ENCODE assay signal across 15 cellular contexts in the genomic region with DNA sequence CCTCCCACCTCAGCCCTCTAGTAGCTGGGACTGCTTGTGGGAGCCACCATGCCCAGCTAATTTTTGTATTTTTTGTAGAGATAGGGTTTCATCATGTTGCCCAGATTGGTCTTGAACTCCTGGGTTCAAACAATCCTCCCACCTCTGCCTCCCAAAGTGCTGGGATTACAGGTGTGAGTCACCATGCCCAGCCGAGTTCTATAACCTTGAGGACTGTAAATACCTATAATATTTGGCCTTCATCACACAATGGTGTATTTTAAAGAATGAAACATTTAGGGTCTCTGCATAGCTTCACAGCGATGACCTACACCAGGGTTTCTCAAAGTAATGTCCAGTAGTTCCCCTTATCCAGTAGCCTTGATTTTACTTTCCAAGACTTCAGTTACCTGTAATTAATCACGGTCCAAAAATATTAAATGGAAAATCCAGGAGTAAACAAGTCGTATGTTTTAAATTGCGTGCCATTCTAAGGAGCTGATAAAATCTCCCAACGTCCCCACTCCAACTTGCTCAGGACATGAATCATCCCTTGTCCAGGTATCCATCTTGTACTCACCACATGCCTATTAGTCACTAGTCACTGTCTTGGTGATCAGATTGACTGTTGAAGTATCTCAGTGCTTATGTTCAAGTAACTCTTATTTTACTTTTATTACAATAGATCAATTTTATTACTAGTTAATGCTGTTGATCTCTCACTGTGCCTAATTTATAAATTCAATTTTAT.
DNase-seq lines count a peak whose midpoint lies in the region; ATAC-seq and TF ChIP-seq lines count a peak whose summit lies in the region.
"Had no signal": no experiment of that assay in that cellular context is flagged by ENCODE, and none has a peak within 500 bp of the region (broad histone marks: within the 10 kb centered on the region; RNA-seq: fewer than 3 reads in every experiment).

No MANE protein-coding gene starts in this region.

- no peak for DNase-seq in stimulated activated naive CD8-positive, alpha-beta T cell treated with anti-CD3 and anti-CD28 coated beads, Interleukin-15, amount 100 ng/mL, for 72 hours
- no peak for DNase-seq in stimulated activated naive CD8-positive, alpha-beta T cell treated with anti-CD3 and anti-CD28 coated beads, Interleukin-15, Interleukin-2, amounts not matched to agents 100 U/mL and 50 U/mL, for 24 hours
- DNase-seq in SW480 (ENCODE audit: low spot score) (peak; percentile 20), fibroblast of villous mesenchyme (ENCODE audit: low read depth) (peak; percentile 19), gastrocnemius medialis (no peak), medulla oblongata (ENCODE audit: extremely low spot score) (no peak)
- DNase-seq: colonic mucosa, GF-D8, left colon, MV-4-11, NCI-H446, Right ventricle myocardium superior had no signal

- no peak overlapping the region for H3K4me3 Mint-ChIP-seq in stimulated activated naive CD8-positive, alpha-beta T cell treated with anti-CD3 and anti-CD28 coated beads, Interleukin-15, amount 100 ng/mL, for 72 hours
- H3K4me3 Mint-ChIP-seq: neural crest cell had no signal

- no peaks in the 10 kb centered on the region for H3K36me3 ChIP-seq in gastrocnemius medialis
- H3K36me3 ChIP-seq: colonic mucosa had no signal

- TF ChIP-seq CTCF in fibroblast of villous mesenchyme (IDR thresholded peaks at IDR 0.05; ENCODE audit: insufficient read depth, low read depth, low read length): no peak
- no peak for TF ChIP-seq CTCF in gastrocnemius medialis (IDR thresholded peaks at IDR 0.05 in 4 of 5, conservative IDR thresholded peaks at IDR 0.05 in 1 of 5)

- H3K9me3 Mint-ChIP-seq in stimulated activated naive CD8-positive, alpha-beta T cell treated with anti-CD3 and anti-CD28 coated beads, Interleukin-15, amount 100 ng/mL, for 72 hours: no peaks in the 10 kb centered on the region

- TF ChIP-seq POLR2A in gastrocnemius medialis (IDR thresholded peaks at IDR 0.05): no peak

- no peak overlapping the region for H3K27ac Mint-ChIP-seq in stimulated activated naive CD8-positive, alpha-beta T cell treated with anti-CD3 and anti-CD28 coated beads, Interleukin-15, amount 100 ng/mL, for 72 hours

- H3K4me1 Mint-ChIP-seq in stimulated activated naive CD8-positive, alpha-beta T cell treated with anti-CD3 and anti-CD28 coated beads, Interleukin-15, amount 100 ng/mL, for 72 hours: peaks cover 33% of the 10 kb centered on the region

- no peaks in the 10 kb centered on the region for H3K27me3 ChIP-seq in gastrocnemius medialis
- H3K27me3 ChIP-seq: colonic mucosa had no signal

- peaks cover 0 to 5% of the 10 kb centered on the region in 2 donors for H3K4me1 ChIP-seq in gastrocnemius medialis

- intact Hi-C loops in gastrocnemius medialis (cut with DNase I; ENCODE audit: low total_unique reads): no loop called here

- H3K4me3 ChIP-seq in fibroblast of villous mesenchyme (ENCODE audit: low read depth, low read length): no peak overlapping the region
- no peak overlapping the region for H3K4me3 ChIP-seq in gastrocnemius medialis
- H3K4me3 ChIP-seq: colonic mucosa had no signal

- in situ Hi-C loops in gastrocnemius medialis (cut with MboI; ENCODE audit: low sequenced_read_pairs in 4 of 4): no loop called here

- no peaks in the 10 kb centered on the region for H3K27me3 Mint-ChIP-seq in stimulated activated naive CD8-positive, alpha-beta T cell treated with anti-CD3 and anti-CD28 coated beads, Interleukin-15, amount 100 ng/mL, for 72 hours

- no peaks in the 10 kb centered on the region for H3K9me3 ChIP-seq in gastrocnemius medialis
- H3K9me3 ChIP-seq: colonic mucosa had no signal

- no peak overlapping the region for H3K27ac ChIP-seq in gastrocnemius medialis
- H3K27ac ChIP-seq: colonic mucosa had no signal

- peak; percentile 53 for ATAC-seq in stimulated activated naive CD8-positive, alpha-beta T cell treated with anti-CD3 and anti-CD28 coated beads, Interleukin-15, amount 100 ng/mL, for 72 hours
- ATAC-seq in stimulated activated naive CD8-positive, alpha-beta T cell treated with anti-CD3 and anti-CD28 coated beads, Interleukin-15, Interleukin-2, amounts not matched to agents 100 U/mL and 50 U/mL, for 24 hours: no peak
- ATAC-seq in gastrocnemius medialis (no peak), GM18868 (IDR thresholded peaks at IDR 0.05; ENCODE audit: unreplicated experiment) (no peak), HG03280 (IDR thresholded peaks at IDR 0.05; ENCODE audit: unreplicated experiment) (no peak)
- ATAC-seq: left colon had no signal

Comparison
In these comparisons a context has a peak if more than half of its experiments do, and no peak if none do; other contexts are left out.
1. DNase-seq: peak in SW480 (single experiment) and fibroblast of villous mesenchyme (single experiment); none in stimulated activated naive CD8-positive, alpha-beta T cell treated with anti-CD3 and anti-CD28 coated beads, Interleukin-15, amount 100 ng/mL, for 72 hours (0 of 2), stimulated activated naive CD8-positive, alpha-beta T cell treated with anti-CD3 and anti-CD28 coated beads, Interleukin-15, Interleukin-2, amounts not matched to agents 100 U/mL and 50 U/mL, for 24 hours (single experiment), gastrocnemius medialis (0 of 2) and medulla oblongata (single experiment).